Comparison of ENCODE assay signal across 2 cellular contexts in the genomic region with DNA sequence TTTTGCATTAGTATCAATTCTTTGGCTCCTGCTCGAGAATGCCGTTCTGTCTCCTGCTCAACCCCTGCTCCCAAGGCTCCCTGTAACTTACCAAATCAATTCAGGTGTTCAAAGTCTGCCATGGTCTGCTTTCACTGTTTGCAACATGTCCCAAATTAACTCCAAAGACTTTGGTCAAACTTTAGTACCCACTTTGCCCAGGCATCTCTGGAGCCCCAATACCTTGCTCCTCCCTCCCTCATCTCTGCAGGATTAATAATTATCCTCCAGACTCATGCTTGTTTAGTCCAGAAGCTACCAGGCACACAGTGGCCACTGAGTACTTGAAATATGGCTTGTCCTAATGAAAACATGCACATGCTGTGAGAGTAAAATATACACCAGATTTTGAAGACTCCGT.
TF ChIP-seq lines count a peak whose summit lies in the region.

No MANE protein-coding gene starts in this region.

TF ChIP-seq in A549, 52 proteins besides CTCF, POLR2A, EP300 and RAD21:
- no peak for TF ChIP-seq SMC3 (IDR thresholded peaks at IDR 0.05)
- no peak for TF ChIP-seq RFX5 (IDR thresholded peaks at IDR 0.05)
- TF ChIP-seq, protein P1, sequence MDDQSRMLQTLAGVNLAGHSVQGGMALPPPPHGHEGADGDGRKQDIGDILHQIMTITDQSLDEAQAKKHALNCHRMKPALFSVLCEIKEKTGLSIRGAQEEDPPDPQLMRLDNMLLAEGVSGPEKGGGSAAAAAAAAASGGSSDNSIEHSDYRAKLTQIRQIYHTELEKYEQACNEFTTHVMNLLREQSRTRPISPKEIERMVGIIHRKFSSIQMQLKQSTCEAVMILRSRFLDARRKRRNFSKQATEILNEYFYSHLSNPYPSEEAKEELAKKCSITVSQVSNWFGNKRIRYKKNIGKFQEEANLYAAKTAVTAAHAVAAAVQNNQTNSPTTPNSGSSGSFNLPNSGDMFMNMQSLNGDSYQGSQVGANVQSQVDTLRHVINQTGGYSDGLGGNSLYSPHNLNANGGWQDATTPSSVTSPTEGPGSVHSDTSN (IDR thresholded peaks at IDR 0.05) = no peak
- TF ChIP-seq, protein P2, sequence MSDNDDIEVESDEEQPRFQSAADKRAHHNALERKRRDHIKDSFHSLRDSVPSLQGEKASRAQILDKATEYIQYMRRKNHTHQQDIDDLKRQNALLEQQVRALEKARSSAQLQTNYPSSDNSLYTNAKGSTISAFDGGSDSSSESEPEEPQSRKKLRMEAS (IDR thresholded peaks at IDR 0.05) = no peak

TF ChIP-seq in HepG2, 621 proteins besides CTCF, POLR2A, EP300 and RAD21:
- TF ChIP-seq, protein P3, sequence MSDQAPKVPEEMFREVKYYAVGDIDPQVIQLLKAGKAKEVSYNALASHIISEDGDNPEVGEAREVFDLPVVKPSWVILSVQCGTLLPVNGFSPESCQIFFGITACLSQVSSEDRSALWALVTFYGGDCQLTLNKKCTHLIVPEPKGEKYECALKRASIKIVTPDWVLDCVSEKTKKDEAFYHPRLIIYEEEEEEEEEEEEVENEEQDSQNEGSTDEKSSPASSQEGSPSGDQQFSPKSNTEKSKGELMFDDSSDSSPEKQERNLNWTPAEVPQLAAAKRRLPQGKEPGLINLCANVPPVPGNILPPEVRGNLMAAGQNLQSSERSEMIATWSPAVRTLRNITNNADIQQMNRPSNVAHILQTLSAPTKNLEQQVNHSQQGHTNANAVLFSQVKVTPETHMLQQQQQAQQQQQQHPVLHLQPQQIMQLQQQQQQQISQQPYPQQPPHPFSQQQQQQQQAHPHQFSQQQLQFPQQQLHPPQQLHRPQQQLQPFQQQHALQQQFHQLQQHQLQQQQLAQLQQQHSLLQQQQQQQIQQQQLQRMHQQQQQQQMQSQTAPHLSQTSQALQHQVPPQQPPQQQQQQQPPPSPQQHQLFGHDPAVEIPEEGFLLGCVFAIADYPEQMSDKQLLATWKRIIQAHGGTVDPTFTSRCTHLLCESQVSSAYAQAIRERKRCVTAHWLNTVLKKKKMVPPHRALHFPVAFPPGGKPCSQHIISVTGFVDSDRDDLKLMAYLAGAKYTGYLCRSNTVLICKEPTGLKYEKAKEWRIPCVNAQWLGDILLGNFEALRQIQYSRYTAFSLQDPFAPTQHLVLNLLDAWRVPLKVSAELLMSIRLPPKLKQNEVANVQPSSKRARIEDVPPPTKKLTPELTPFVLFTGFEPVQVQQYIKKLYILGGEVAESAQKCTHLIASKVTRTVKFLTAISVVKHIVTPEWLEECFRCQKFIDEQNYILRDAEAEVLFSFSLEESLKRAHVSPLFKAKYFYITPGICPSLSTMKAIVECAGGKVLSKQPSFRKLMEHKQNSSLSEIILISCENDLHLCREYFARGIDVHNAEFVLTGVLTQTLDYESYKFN (CRISPR knock-in tag; conservative IDR thresholded peaks at IDR 0.05) = peak; percentile 57
- TF ChIP-seq ONECUT2 (CRISPR knock-in tag; IDR thresholded peaks at IDR 0.05) (peak; percentile 56), HNF4G (IDR thresholded peaks at IDR 0.05; ENCODE audit: borderline replicate concordance, low read depth, low read length) (peak; percentile 38; the same call in 1 of the 2 replicates), HNF4G (CRISPR knock-in tag; IDR thresholded peaks at IDR 0.05; ENCODE audit: borderline replicate concordance, low read depth) (no peak), DR1 (CRISPR knock-in tag; IDR thresholded peaks at IDR 0.05) (no peak), SALL1 (CRISPR knock-in tag; IDR thresholded peaks at IDR 0.05) (peak; percentile 23; the same call in 1 of the 2 replicates), RBM22 (optimal IDR thresholded peaks at IDR 0.05; ENCODE audit: low read length) (peak; percentile 57), ZMYM4 (CRISPR knock-in tag; IDR thresholded peaks at IDR 0.05) (peak; percentile 51), HNF4A (CRISPR knock-in tag; IDR thresholded peaks at IDR 0.05) (peak; percentile 71), LCORL (IDR thresholded peaks at IDR 0.05) (no peak), LCORL (CRISPR knock-in tag; IDR thresholded peaks at IDR 0.05) (0 out of 2 replicates have a peak, but pooled peaks have one; percentile 14), KDM5B (CRISPR knock-in tag; IDR thresholded peaks at IDR 0.05; ENCODE audit: borderline replicate concordance) (no peak), KLF6 (CRISPR knock-in tag; IDR thresholded peaks at IDR 0.05) (no peak), PHF21A (CRISPR knock-in tag; IDR thresholded peaks at IDR 0.05) (0 out of 2 replicates have a peak, but pooled peaks have one; percentile 45), GATAD2A (CRISPR knock-in tag; IDR thresholded peaks at IDR 0.05) (0 out of 2 replicates have a peak, but pooled peaks have one; percentile 23), MIXL1 (CRISPR knock-in tag; IDR thresholded peaks at IDR 0.05) (0 out of 2 replicates have a peak, but pooled peaks have one; percentile 30), ELF4 (CRISPR knock-in tag; IDR thresholded peaks at IDR 0.05; ENCODE audit: borderline replicate concordance) (no peak)
- TF ChIP-seq, protein P4, sequence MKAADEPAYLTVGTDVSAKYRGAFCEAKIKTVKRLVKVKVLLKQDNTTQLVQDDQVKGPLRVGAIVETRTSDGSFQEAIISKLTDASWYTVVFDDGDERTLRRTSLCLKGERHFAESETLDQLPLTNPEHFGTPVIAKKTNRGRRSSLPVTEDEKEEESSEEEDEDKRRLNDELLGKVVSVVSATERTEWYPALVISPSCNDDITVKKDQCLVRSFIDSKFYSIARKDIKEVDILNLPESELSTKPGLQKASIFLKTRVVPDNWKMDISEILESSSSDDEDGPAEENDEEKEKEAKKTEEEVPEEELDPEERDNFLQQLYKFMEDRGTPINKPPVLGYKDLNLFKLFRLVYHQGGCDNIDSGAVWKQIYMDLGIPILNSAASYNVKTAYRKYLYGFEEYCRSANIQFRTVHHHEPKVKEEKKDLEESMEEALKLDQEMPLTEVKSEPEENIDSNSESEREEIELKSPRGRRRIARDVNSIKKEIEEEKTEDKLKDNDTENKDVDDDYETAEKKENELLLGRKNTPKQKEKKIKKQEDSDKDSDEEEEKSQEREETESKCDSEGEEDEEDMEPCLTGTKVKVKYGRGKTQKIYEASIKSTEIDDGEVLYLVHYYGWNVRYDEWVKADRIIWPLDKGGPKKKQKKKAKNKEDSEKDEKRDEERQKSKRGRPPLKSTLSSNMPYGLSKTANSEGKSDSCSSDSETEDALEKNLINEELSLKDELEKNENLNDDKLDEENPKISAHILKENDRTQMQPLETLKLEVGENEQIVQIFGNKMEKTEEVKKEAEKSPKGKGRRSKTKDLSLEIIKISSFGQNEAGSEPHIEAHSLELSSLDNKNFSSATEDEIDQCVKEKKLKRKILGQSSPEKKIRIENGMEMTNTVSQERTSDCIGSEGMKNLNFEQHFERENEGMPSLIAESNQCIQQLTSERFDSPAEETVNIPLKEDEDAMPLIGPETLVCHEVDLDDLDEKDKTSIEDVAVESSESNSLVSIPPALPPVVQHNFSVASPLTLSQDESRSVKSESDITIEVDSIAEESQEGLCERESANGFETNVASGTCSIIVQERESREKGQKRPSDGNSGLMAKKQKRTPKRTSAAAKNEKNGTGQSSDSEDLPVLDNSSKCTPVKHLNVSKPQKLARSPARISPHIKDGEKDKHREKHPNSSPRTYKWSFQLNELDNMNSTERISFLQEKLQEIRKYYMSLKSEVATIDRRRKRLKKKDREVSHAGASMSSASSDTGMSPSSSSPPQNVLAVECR (CRISPR knock-in tag; IDR thresholded peaks at IDR 0.05; ENCODE audit: borderline replicate concordance) = peak; percentile 34; the same call in 1 of the 2 replicates
- TF ChIP-seq, protein P5, sequence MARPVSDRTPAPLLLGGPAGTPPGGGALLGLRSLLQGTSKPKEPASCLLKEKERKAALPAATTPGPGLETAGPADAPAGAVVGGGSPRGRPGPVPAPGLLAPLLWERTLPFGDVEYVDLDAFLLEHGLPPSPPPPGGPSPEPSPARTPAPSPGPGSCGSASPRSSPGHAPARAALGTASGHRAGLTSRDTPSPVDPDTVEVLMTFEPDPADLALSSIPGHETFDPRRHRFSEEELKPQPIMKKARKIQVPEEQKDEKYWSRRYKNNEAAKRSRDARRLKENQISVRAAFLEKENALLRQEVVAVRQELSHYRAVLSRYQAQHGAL (CRISPR knock-in tag; IDR thresholded peaks at IDR 0.05; ENCODE audit: not compliant biosample characterization) = no peak
TF ChIP-seq in HepG2: peak in this region for 12.
